9 cellular contexts compared by ENCODE assay signal in the genomic region with DNA sequence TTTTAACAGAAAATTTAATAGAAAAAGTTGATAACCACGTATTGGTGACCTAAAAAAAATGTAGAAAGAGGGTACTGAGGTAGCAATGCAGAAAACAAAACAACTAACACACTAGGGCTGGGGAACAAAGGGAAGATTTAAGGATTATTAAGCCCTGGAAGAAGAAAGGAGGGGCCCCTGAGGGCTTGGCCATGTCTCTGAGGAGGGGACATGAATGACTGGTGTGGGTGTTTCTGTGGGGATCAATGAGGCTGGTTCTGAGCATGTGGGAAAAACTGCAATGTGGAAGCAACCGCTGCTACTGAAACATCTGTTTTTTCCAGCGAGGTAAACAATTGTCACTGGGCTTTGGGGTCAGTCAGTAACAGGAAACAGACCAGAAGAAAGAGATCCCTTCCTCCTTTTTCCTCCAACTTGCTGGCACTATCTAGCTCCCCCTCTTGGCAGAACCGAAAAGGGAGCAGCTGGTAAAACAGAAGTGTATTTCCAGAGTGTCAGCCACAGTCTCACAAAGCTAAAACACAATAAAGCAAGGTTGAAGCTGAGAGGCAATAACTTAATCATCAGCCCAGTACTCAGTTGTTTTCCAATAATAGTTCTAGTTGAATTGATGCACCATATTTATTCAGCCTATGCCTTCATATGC. TPM values are rescaled to one million over a fixed set of nuclear protein-coding genes. Genes with fewer than 3 reads are reported as not detected.
DNase-seq lines count a peak whose midpoint lies in the region; ATAC-seq, FAIRE-seq and TF ChIP-seq lines count a peak whose summit lies in the region.
"Had no signal": no experiment of that assay in that cellular context is flagged by ENCODE, and none has a peak within 500 bp of the region (broad histone marks: within the 10 kb centered on the region; RNA-seq: fewer than 3 reads in every experiment).

No MANE protein-coding gene starts in this region.

- no peak for FAIRE-seq in D721Med (lab: Jason Lieb, UNC)

- no peak for ATAC-seq in stimulated activated memory B cell treated with anti-CD40 and anti-IgM and Interleukin-4, amounts not matched to agents 10 μg/mL and 1 μg/mL and 100 μg/mL, for 72 hours
- no peak for ATAC-seq in activated naive CD4-positive, alpha-beta T cell treated with anti-CD3 and anti-CD28 coated beads, Interleukin-2, amount 50 U/mL, for 72 hours

- H3K36me3 ChIP-seq in WERI-Rb-1: no peaks in the 10 kb centered on the region
- H3K36me3 ChIP-seq: colonic mucosa had no signal

- H3K27ac ChIP-seq in WERI-Rb-1: peak overlapping the region; percentile 84
- H3K27ac ChIP-seq: colonic mucosa had no signal

- peaks cover 15% of the 10 kb centered on the region for H3K36me3 Mint-ChIP-seq in stimulated activated memory B cell treated with anti-CD40 and anti-IgM and Interleukin-4, amounts not matched to agents 10 μg/mL and 1 μg/mL and 100 μg/mL, for 72 hours
- H3K36me3 Mint-ChIP-seq in activated naive CD4-positive, alpha-beta T cell treated with anti-CD3 and anti-CD28 coated beads, Interleukin-2, amount 50 U/mL, for 72 hours: peaks cover 7 to 19% of the 10 kb centered on the region in 2 donors

- H3K27me3 ChIP-seq in WERI-Rb-1 (ENCODE audit: insufficient read depth, low read depth, severe bottlenecking): no peaks in the 10 kb centered on the region
- H3K27me3 ChIP-seq: colonic mucosa had no signal

- no peak for DNase-seq in D721Med (ENCODE audit: insufficient read length, low spot score)
- DNase-seq in HuH-7 (ENCODE audit: low spot score): peak; percentile 19
- peak; percentile 67 for DNase-seq in WERI-Rb-1
- DNase-seq in iris pigment epithelial cell (ENCODE audit: low read depth): peak; percentile 6
- DNase-seq in COLO829 (ENCODE audit: low spot score): no peak
- DNase-seq in activated naive CD4-positive, alpha-beta T cell treated with anti-CD3 and anti-CD28 coated beads, Interleukin-2, amount 50 U/mL, for 72 hours (ENCODE audit: low spot score in 2 of 2): no peak
- DNase-seq in NCI-H1436 (lab: John Stamatoyannopoulos, UW): no peak
- DNase-seq: colonic mucosa had no signal

- no peaks in the 10 kb centered on the region for H3K27me3 Mint-ChIP-seq in stimulated activated memory B cell treated with anti-CD40 and anti-IgM and Interleukin-4, amounts not matched to agents 10 μg/mL and 1 μg/mL and 100 μg/mL, for 72 hours

- H3K27ac Mint-ChIP-seq in stimulated activated memory B cell treated with anti-CD40 and anti-IgM and Interleukin-4, amounts not matched to agents 10 μg/mL and 1 μg/mL and 100 μg/mL, for 72 hours: no peak overlapping the region
- H3K27ac Mint-ChIP-seq in activated naive CD4-positive, alpha-beta T cell treated with anti-CD3 and anti-CD28 coated beads, Interleukin-2, amount 50 U/mL, for 72 hours: no peak overlapping the region

- H3K9me3 ChIP-seq in WERI-Rb-1 (ENCODE audit: severe bottlenecking): peaks cover 25% of the 10 kb centered on the region
- H3K9me3 ChIP-seq: colonic mucosa had no signal

- peaks cover 8% of the 10 kb centered on the region for H3K9me3 Mint-ChIP-seq in stimulated activated memory B cell treated with anti-CD40 and anti-IgM and Interleukin-4, amounts not matched to agents 10 μg/mL and 1 μg/mL and 100 μg/mL, for 72 hours
- peaks cover 8 to 9% of the 10 kb centered on the region in 2 donors for H3K9me3 Mint-ChIP-seq in activated naive CD4-positive, alpha-beta T cell treated with anti-CD3 and anti-CD28 coated beads, Interleukin-2, amount 50 U/mL, for 72 hours

- no peaks in the 10 kb centered on the region for H3K4me1 Mint-ChIP-seq in stimulated activated memory B cell treated with anti-CD40 and anti-IgM and Interleukin-4, amounts not matched to agents 10 μg/mL and 1 μg/mL and 100 μg/mL, for 72 hours

- TF ChIP-seq CTCF in D721Med (IDR thresholded peaks at IDR 0.05; ENCODE audit: insufficient read depth, missing control alignments) (peak; percentile 23), WERI-Rb-1 (IDR thresholded peaks at IDR 0.05; ENCODE audit: low read depth, low read length) (peak; percentile 82)

- H3K4me3 ChIP-seq in WERI-Rb-1 (ENCODE audit: low read depth, low read length): no peak overlapping the region
- H3K4me3 ChIP-seq: colonic mucosa had no signal

- no peak overlapping the region for H3K4me3 Mint-ChIP-seq in stimulated activated memory B cell treated with anti-CD40 and anti-IgM and Interleukin-4, amounts not matched to agents 10 μg/mL and 1 μg/mL and 100 μg/mL, for 72 hours

RNA-seq across cellular contexts. Expression of a gene that starts 48.3 kb away (rescaled TPM):
- 10 to 100 TPM; 16.9 to 20.9 TPM for total RNA-seq in activated naive CD4-positive, alpha-beta T cell treated with anti-CD3 and anti-CD28 coated beads, Interleukin-2, amount 50 U/mL, for 72 hours

RNA-seq across cellular contexts. Expression of a gene that starts 48.7 kb away (rescaled TPM):
- total RNA-seq in activated naive CD4-positive, alpha-beta T cell treated with anti-CD3 and anti-CD28 coated beads, Interleukin-2, amount 50 U/mL, for 72 hours: 100 to 1,000 TPM; 347 to 353 TPM

Comparison
In these comparisons a context has a peak if more than half of its experiments do, and no peak if none do; other contexts are left out.
1. DNase-seq: peak in HuH-7 (single experiment), WERI-Rb-1 (single experiment) and iris pigment epithelial cell (single experiment); none in D721Med (single experiment), COLO829 (single experiment), activated naive CD4-positive, alpha-beta T cell treated with anti-CD3 and anti-CD28 coated beads, Interleukin-2, amount 50 U/mL, for 72 hours (0 of 2) and NCI-H1436 (single experiment).